Comparison of ENCODE assay signal across 16 cellular contexts in the genomic region with DNA sequence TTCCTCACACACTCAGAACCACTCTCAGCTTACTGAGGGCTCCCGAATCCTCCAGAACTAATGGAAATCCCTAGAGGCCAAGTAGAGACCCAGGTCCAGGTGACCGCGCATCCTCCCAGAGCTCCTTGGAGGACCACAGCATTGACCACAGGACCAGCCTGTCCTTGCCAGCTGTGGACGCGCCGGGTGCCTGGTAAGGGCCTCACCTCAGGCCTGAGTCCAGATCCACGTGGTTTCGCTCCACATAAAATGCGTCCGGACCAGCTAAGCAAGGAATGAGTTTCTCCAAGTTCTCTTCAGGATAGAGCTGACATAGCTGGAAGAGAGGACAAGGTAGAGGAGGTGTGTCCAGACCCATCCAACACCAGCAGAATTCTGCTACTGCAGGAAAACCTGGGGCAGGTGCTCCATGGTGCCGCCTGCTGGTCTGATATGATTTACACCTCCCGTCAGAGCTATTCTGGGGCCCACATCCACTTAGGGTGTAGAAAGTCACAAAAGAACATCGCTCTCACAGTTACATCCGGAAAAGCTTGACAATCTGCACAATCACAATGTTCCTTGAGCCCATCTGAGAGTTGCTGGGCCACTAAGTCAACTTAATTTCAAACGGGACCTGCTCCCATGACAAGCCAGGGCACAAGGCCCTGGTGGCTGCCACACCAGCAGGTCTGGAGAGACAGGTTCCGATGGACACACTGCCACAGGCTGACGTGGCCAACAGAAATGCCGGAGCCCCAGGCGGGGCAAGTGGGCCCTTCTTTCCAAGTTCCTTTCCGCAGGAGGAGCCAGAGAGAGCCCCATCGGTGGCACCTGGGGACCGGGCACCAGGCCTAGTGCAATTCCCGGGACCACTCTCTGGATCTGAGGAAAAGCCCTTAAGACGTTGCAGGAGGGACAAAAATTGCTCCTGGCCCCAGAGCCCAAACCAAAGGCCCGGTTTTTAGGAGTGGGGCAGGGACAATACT. TPM values are rescaled to one million over a fixed set of nuclear protein-coding genes. Genes with fewer than 3 reads are reported as not detected.
A peak's percentile ranks its signal among the peaks of the same experiment; 100 is the strongest.
DNase-seq lines count a peak whose midpoint lies in the region; ATAC-seq and TF ChIP-seq lines count a peak whose summit lies in the region.
"Had no signal": no experiment of that assay in that cellular context is flagged by ENCODE, and none has a peak within 500 bp of the region (broad histone marks: within the 10 kb centered on the region; RNA-seq: fewer than 3 reads in every experiment).

No MANE protein-coding gene starts in this region.

- TF ChIP-seq CTCF in kidney epithelial cell (IDR thresholded peaks at IDR 0.05; ENCODE audit: insufficient read depth, low read length, poor library complexity, severe bottlenecking): peak; percentile 14
- TF ChIP-seq CTCF in transverse colon (IDR thresholded peaks at IDR 0.05): peak in 2 of 5 experiments; percentile 21 to 25

- H3K4me1 ChIP-seq in transverse colon: peaks cover 0 to 10% (median 0%) of the 10 kb centered on the region in 4 donors
- H3K4me1 ChIP-seq: psoas muscle had no signal

- WGBS in transverse colon (ENCODE audit: low coverage in 1 of 2), 2 donors: 91% methylated on average over 25 of the region's 25 CpGs; no CpG with 5 or more reads in 1 of the 2 donors

- in situ Hi-C loops in transverse colon (cut with MboI; ENCODE audit: low pct_ligation_motif_present in 1 of 4, low pct_unique_long_range_greater_than_20kb in 1 of 4, low sequenced_read_pairs in 3 of 4): loop anchor here in 2 of 4 donors (25.0 kb wide), 2 partner anchors 217 to 342 kb away; a partner anchor contains a TSS

- H3K4me3 ChIP-seq in H7 (ENCODE audit: insufficient read depth, low read depth, low read length) (no peak overlapping the region), kidney epithelial cell (ENCODE audit: low read depth, low read length) (no peak overlapping the region), transverse colon (no peak overlapping the region)
- H3K4me3 ChIP-seq: psoas muscle had no signal

- peaks cover 8% of the 10 kb centered on the region for H3K36me3 Mint-ChIP-seq in T-helper 17 cell (ENCODE audit: low read depth)
- peaks cover 5 to 10% of the 10 kb centered on the region in 2 donors for H3K36me3 Mint-ChIP-seq in stimulated activated naive B cell treated with anti-CD40 and anti-IgM and Interleukin-4, amounts not matched to agents 10 μg/mL and 1 μg/mL and 100 μg/mL, for 72 hours
- H3K36me3 Mint-ChIP-seq: activated CD8-positive, alpha-beta memory T cell treated with anti-CD3 and anti-CD28 coated beads, Interleukin-2, amount 10 ng/mL, durations not matched to agents 7 days and 5 days had no signal

- H3K27ac Mint-ChIP-seq in T-helper 17 cell: peak overlapping the region; percentile 60
- H3K27ac Mint-ChIP-seq in stimulated activated naive B cell treated with anti-CD40 and anti-IgM and Interleukin-4, amounts not matched to agents 10 μg/mL and 1 μg/mL and 100 μg/mL, for 72 hours: no peak overlapping the region
- H3K27ac Mint-ChIP-seq: activated CD8-positive, alpha-beta memory T cell treated with anti-CD3 and anti-CD28 coated beads, Interleukin-2, amount 10 ng/mL, durations not matched to agents 7 days and 5 days; activated naive CD4-positive, alpha-beta T cell treated with anti-CD3 and anti-CD28 coated beads, Interleukin-2, amount 50 U/mL, for 24 hours had no signal

- H3K27ac ChIP-seq in transverse colon: no peak overlapping the region
- H3K27ac ChIP-seq: psoas muscle had no signal

- H3K27me3 ChIP-seq in H7 (ENCODE audit: control insufficient read depth, insufficient read depth, low read length): no peaks in the 10 kb centered on the region
- no peaks in the 10 kb centered on the region for H3K27me3 ChIP-seq in kidney epithelial cell (ENCODE audit: control insufficient read depth, insufficient read depth, low read length)
- no peaks in the 10 kb centered on the region for H3K27me3 ChIP-seq in transverse colon

- DNase-seq in AML-193 (lab: John Stamatoyannopoulos, UW) (peak; percentile 1 to 3), H7 (peak; percentile 69), T-helper 17 cell (no peak), kidney epithelial cell (ENCODE audit: low read depth) (no peak), transverse colon (no peak)
- no peak for DNase-seq in stimulated activated naive B cell treated with anti-CD40 and anti-IgM and Interleukin-4, amounts not matched to agents 10 μg/mL and 1 μg/mL and 100 μg/mL, for 72 hours
- DNase-seq: activated CD8-positive, alpha-beta memory T cell treated with anti-CD3 and anti-CD28 coated beads, Interleukin-2, amount 10 ng/mL, durations not matched to agents 7 days and 5 days; midbrain; NCI-H2171 treated with DMSO at 0.1 percent for 48 hours; psoas muscle; stimulated activated CD4-positive, alpha-beta T cell treated with anti-CD3 and anti-CD28 coated beads, Interleukin-2, amount 100 ng/mL, for 24 hours; stimulated activated naive CD4-positive, alpha-beta T cell; T1000 had no signal

- intact Hi-C loops in transverse colon (cut with DNase I; ENCODE audit: low total_unique reads): loop anchor here (10.0 kb wide), 1 partner anchor 224 kb away; no protein-coding TSS in a partner anchor

- H3K4me1 Mint-ChIP-seq in T-helper 17 cell: peaks cover 8% of the 10 kb centered on the region
- no peaks in the 10 kb centered on the region for H3K4me1 Mint-ChIP-seq in stimulated activated naive B cell treated with anti-CD40 and anti-IgM and Interleukin-4, amounts not matched to agents 10 μg/mL and 1 μg/mL and 100 μg/mL, for 72 hours
- H3K4me1 Mint-ChIP-seq: activated CD8-positive, alpha-beta memory T cell treated with anti-CD3 and anti-CD28 coated beads, Interleukin-2, amount 10 ng/mL, durations not matched to agents 7 days and 5 days had no signal

- TF ChIP-seq POLR2A in transverse colon (IDR thresholded peaks at IDR 0.05): no peak

- H3K36me3 ChIP-seq in H7 (replicated peaks; ENCODE audit: control insufficient read depth, insufficient read depth, low read length) (peaks cover 15% of the 10 kb centered on the region), kidney epithelial cell (ENCODE audit: control insufficient read depth, insufficient read depth, low read length) (peaks cover 2% of the 10 kb centered on the region), transverse colon (peaks cover 0 to 39% (median 11%) of the 10 kb centered on the region in 4 donors)

- no peak for ATAC-seq in T-helper 17 cell
- no peak for ATAC-seq in GM21825 (IDR thresholded peaks at IDR 0.05; ENCODE audit: unreplicated experiment)
- ATAC-seq in stimulated activated naive B cell treated with anti-CD40 and anti-IgM and Interleukin-4, amounts not matched to agents 10 μg/mL and 1 μg/mL and 100 μg/mL, for 72 hours (replicated peaks): no peak
- ATAC-seq in HG02973 (IDR thresholded peaks at IDR 0.05; ENCODE audit: unreplicated experiment): no peak
- ATAC-seq: activated CD8-positive, alpha-beta memory T cell treated with anti-CD3 and anti-CD28 coated beads, Interleukin-2, amount 10 ng/mL, durations not matched to agents 7 days and 5 days; psoas muscle had no signal

- H3K9me3 ChIP-seq in T-helper 17 cell (ENCODE audit: control insufficient read depth, low read length, poor library complexity, severe bottlenecking) (no peaks in the 10 kb centered on the region), transverse colon (no peaks in the 10 kb centered on the region)
- H3K9me3 ChIP-seq: psoas muscle had no signal

- peaks cover 0 to 3% of the 10 kb centered on the region in 2 donors for H3K9me3 Mint-ChIP-seq in stimulated activated naive B cell treated with anti-CD40 and anti-IgM and Interleukin-4, amounts not matched to agents 10 μg/mL and 1 μg/mL and 100 μg/mL, for 72 hours
- H3K9me3 Mint-ChIP-seq: activated naive CD4-positive, alpha-beta T cell treated with anti-CD3 and anti-CD28 coated beads, Interleukin-2, amount 50 U/mL, for 24 hours had no signal

- TF ChIP-seq EP300 in transverse colon (IDR thresholded peaks at IDR 0.05; ENCODE audit: low read depth): no peak

- no peak overlapping the region for H3K4me3 Mint-ChIP-seq in T-helper 17 cell
- no peak overlapping the region for H3K4me3 Mint-ChIP-seq in stimulated activated naive B cell treated with anti-CD40 and anti-IgM and Interleukin-4, amounts not matched to agents 10 μg/mL and 1 μg/mL and 100 μg/mL, for 72 hours
- H3K4me3 Mint-ChIP-seq: activated CD8-positive, alpha-beta memory T cell treated with anti-CD3 and anti-CD28 coated beads, Interleukin-2, amount 10 ng/mL, durations not matched to agents 7 days and 5 days; activated naive CD4-positive, alpha-beta T cell treated with anti-CD3 and anti-CD28 coated beads, Interleukin-2, amount 50 U/mL, for 24 hours had no signal

- H3K27me3 Mint-ChIP-seq in T-helper 17 cell: no peaks in the 10 kb centered on the region
- no peaks in the 10 kb centered on the region for H3K27me3 Mint-ChIP-seq in stimulated activated naive B cell treated with anti-CD40 and anti-IgM and Interleukin-4, amounts not matched to agents 10 μg/mL and 1 μg/mL and 100 μg/mL, for 72 hours
- H3K27me3 Mint-ChIP-seq: activated CD8-positive, alpha-beta memory T cell treated with anti-CD3 and anti-CD28 coated beads, Interleukin-2, amount 10 ng/mL, durations not matched to agents 7 days and 5 days; activated naive CD4-positive, alpha-beta T cell treated with anti-CD3 and anti-CD28 coated beads, Interleukin-2, amount 50 U/mL, for 24 hours had no signal

RNA-seq across cellular contexts. Expression of a gene that starts 28.5 kb away (rescaled TPM):
- total RNA-seq in H7 (2014; rRNA removed; shearing (Covaris generic)): 15.8 and 20.1 TPM in 2 replicates
- total RNA-seq in T-helper 17 cell (100 to 1,000 TPM in 1 of 2 donors, 10 to 100 TPM in 1; 90.6 to 102 TPM), kidney epithelial cell (135 and 136 TPM in 2 replicates), transverse colon (10 to 100 TPM; 15.7 to 69.5 (median 39.9) TPM)

RNA-seq across cellular contexts. Expression of a gene that starts 37.1 kb away (rescaled TPM):
- 24.4 and 27.6 TPM in 2 replicates for total RNA-seq in H7 (2014; rRNA removed; shearing (Covaris generic))
- total RNA-seq in T-helper 17 cell: 10 to 100 TPM; 32.7 to 41.7 TPM
- total RNA-seq in kidney epithelial cell: 25.1 and 28.9 TPM in 2 replicates
- 100 to 1,000 TPM in 3 of 4 donors, 10 to 100 TPM in 1; 83.6 to 403 (median 224) TPM for total RNA-seq in transverse colon

Comparison
In these comparisons a context has a peak if more than half of its experiments do, and no peak if none do; other contexts are left out.
1. DNase-seq: peak in AML-193 (2 of 2) and H7 (single experiment); none in T-helper 17 cell (0 of 3), kidney epithelial cell (single experiment), transverse colon (single experiment) and stimulated activated naive B cell treated with anti-CD40 and anti-IgM and Interleukin-4, amounts not matched to agents 10 μg/mL and 1 μg/mL and 100 μg/mL, for 72 hours (single experiment).